Comparison of ENCODE assay signal across 2 cellular contexts in the genomic region with DNA sequence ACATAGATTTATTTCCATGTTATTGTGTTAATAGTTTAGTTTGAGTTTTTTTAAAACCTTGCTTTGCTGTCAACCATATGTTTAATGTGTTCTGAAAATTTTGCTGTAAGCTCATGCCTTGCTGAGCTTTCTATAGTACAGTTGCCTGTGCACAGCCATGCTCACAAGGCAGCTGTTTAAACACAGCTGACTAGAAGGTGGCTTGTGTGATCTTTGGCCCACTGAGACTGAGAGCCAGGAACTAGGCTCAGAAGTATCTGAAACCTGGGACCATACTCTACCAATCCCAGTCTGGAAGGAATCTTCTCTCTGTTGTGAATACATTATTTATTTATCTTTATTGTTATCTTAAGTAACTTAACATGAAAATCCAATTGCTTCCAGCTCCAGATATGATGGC.
TF ChIP-seq lines count a peak whose summit lies in the region.

No MANE protein-coding gene starts in this region.

TF ChIP-seq in SK-N-SH, 30 proteins besides CTCF, POLR2A, EP300 and RAD21 (continued from another document):
- TF ChIP-seq, protein P1, sequence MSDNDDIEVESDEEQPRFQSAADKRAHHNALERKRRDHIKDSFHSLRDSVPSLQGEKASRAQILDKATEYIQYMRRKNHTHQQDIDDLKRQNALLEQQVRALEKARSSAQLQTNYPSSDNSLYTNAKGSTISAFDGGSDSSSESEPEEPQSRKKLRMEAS (IDR thresholded peaks at IDR 0.05; ENCODE audit: low read depth): no peak
- TF ChIP-seq, protein P2, sequence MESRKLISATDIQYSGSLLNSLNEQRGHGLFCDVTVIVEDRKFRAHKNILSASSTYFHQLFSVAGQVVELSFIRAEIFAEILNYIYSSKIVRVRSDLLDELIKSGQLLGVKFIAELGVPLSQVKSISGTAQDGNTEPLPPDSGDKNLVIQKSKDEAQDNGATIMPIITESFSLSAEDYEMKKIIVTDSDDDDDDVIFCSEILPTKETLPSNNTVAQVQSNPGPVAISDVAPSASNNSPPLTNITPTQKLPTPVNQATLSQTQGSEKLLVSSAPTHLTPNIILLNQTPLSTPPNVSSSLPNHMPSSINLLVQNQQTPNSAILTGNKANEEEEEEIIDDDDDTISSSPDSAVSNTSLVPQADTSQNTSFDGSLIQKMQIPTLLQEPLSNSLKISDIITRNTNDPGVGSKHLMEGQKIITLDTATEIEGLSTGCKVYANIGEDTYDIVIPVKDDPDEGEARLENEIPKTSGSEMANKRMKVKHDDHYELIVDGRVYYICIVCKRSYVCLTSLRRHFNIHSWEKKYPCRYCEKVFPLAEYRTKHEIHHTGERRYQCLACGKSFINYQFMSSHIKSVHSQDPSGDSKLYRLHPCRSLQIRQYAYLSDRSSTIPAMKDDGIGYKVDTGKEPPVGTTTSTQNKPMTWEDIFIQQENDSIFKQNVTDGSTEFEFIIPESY (IDR thresholded peaks at IDR 0.05; ENCODE audit: borderline replicate concordance, low read depth): no peak
- TF ChIP-seq, protein P3, sequence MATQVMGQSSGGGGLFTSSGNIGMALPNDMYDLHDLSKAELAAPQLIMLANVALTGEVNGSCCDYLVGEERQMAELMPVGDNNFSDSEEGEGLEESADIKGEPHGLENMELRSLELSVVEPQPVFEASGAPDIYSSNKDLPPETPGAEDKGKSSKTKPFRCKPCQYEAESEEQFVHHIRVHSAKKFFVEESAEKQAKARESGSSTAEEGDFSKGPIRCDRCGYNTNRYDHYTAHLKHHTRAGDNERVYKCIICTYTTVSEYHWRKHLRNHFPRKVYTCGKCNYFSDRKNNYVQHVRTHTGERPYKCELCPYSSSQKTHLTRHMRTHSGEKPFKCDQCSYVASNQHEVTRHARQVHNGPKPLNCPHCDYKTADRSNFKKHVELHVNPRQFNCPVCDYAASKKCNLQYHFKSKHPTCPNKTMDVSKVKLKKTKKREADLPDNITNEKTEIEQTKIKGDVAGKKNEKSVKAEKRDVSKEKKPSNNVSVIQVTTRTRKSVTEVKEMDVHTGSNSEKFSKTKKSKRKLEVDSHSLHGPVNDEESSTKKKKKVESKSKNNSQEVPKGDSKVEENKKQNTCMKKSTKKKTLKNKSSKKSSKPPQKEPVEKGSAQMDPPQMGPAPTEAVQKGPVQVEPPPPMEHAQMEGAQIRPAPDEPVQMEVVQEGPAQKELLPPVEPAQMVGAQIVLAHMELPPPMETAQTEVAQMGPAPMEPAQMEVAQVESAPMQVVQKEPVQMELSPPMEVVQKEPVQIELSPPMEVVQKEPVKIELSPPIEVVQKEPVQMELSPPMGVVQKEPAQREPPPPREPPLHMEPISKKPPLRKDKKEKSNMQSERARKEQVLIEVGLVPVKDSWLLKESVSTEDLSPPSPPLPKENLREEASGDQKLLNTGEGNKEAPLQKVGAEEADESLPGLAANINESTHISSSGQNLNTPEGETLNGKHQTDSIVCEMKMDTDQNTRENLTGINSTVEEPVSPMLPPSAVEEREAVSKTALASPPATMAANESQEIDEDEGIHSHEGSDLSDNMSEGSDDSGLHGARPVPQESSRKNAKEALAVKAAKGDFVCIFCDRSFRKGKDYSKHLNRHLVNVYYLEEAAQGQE (IDR thresholded peaks at IDR 0.05; ENCODE audit: low read depth, low read length): no peak
- TF ChIP-seq NFIC (IDR thresholded peaks at IDR 0.05; ENCODE audit: borderline replicate concordance) (no peak), EZH2phosphoT487 (IDR thresholded peaks at IDR 0.05; ENCODE audit: borderline replicate concordance, low read depth) (no peak), RCOR1 (IDR thresholded peaks at IDR 0.05; ENCODE audit: low read length) (no peak), CHD2 (IDR thresholded peaks at IDR 0.05; ENCODE audit: low read length, partially characterized antibody) (no peak), GATA2 (CRISPR knock-in tag; IDR thresholded peaks at IDR 0.05) (no peak), FOSL2 (IDR thresholded peaks at IDR 0.05; ENCODE audit: borderline replicate concordance, low read depth) (no peak)
- TF ChIP-seq, protein P4, sequence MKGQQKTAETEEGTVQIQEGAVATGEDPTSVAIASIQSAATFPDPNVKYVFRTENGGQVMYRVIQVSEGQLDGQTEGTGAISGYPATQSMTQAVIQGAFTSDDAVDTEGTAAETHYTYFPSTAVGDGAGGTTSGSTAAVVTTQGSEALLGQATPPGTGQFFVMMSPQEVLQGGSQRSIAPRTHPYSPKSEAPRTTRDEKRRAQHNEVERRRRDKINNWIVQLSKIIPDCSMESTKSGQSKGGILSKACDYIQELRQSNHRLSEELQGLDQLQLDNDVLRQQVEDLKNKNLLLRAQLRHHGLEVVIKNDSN (IDR thresholded peaks at IDR 0.05; ENCODE audit: borderline replicate concordance, low read depth): no peak

TF ChIP-seq in SK-N-SH treated with all-trans-retinoic acid at 6 μM for 48 hours, 23 proteins besides CTCF, POLR2A, EP300 and RAD21 (continued from another document):
- TF ChIP-seq, protein P5, sequence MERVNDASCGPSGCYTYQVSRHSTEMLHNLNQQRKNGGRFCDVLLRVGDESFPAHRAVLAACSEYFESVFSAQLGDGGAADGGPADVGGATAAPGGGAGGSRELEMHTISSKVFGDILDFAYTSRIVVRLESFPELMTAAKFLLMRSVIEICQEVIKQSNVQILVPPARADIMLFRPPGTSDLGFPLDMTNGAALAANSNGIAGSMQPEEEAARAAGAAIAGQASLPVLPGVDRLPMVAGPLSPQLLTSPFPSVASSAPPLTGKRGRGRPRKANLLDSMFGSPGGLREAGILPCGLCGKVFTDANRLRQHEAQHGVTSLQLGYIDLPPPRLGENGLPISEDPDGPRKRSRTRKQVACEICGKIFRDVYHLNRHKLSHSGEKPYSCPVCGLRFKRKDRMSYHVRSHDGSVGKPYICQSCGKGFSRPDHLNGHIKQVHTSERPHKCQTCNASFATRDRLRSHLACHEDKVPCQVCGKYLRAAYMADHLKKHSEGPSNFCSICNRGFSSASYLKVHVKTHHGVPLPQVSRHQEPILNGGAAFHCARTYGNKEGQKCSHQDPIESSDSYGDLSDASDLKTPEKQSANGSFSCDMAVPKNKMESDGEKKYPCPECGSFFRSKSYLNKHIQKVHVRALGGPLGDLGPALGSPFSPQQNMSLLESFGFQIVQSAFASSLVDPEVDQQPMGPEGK (CRISPR knock-in tag; IDR thresholded peaks at IDR 0.05; ENCODE audit: borderline replicate concordance): no peak
- TF ChIP-seq ZC3H10 (CRISPR knock-in tag; IDR thresholded peaks at IDR 0.05) (no peak), CSDC2 (CRISPR knock-in tag; IDR thresholded peaks at IDR 0.05) (no peak), ZNF8 (CRISPR knock-in tag; IDR thresholded peaks at IDR 0.05) (no peak), GLIS3 (CRISPR knock-in tag; IDR thresholded peaks at IDR 0.05) (no peak), ESRRG (CRISPR knock-in tag; IDR thresholded peaks at IDR 0.05) (no peak), ZFP3 (CRISPR knock-in tag; IDR thresholded peaks at IDR 0.05) (no peak), SNAI2 (CRISPR knock-in tag; IDR thresholded peaks at IDR 0.05) (no peak), TOX (CRISPR knock-in tag; IDR thresholded peaks at IDR 0.05; ENCODE audit: borderline replicate concordance) (no peak)
- TF ChIP-seq, protein P6, sequence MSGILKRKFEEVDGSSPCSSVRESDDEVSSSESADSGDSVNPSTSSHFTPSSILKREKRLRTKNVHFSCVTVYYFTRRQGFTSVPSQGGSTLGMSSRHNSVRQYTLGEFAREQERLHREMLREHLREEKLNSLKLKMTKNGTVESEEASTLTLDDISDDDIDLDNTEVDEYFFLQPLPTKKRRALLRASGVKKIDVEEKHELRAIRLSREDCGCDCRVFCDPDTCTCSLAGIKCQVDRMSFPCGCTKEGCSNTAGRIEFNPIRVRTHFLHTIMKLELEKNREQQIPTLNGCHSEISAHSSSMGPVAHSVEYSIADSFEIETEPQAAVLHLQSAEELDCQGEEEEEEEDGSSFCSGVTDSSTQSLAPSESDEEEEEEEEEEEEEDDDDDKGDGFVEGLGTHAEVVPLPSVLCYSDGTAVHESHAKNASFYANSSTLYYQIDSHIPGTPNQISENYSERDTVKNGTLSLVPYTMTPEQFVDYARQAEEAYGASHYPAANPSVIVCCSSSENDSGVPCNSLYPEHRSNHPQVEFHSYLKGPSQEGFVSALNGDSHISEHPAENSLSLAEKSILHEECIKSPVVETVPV (CRISPR knock-in tag; IDR thresholded peaks at IDR 0.05): no peak
- TF ChIP-seq, protein P7, sequence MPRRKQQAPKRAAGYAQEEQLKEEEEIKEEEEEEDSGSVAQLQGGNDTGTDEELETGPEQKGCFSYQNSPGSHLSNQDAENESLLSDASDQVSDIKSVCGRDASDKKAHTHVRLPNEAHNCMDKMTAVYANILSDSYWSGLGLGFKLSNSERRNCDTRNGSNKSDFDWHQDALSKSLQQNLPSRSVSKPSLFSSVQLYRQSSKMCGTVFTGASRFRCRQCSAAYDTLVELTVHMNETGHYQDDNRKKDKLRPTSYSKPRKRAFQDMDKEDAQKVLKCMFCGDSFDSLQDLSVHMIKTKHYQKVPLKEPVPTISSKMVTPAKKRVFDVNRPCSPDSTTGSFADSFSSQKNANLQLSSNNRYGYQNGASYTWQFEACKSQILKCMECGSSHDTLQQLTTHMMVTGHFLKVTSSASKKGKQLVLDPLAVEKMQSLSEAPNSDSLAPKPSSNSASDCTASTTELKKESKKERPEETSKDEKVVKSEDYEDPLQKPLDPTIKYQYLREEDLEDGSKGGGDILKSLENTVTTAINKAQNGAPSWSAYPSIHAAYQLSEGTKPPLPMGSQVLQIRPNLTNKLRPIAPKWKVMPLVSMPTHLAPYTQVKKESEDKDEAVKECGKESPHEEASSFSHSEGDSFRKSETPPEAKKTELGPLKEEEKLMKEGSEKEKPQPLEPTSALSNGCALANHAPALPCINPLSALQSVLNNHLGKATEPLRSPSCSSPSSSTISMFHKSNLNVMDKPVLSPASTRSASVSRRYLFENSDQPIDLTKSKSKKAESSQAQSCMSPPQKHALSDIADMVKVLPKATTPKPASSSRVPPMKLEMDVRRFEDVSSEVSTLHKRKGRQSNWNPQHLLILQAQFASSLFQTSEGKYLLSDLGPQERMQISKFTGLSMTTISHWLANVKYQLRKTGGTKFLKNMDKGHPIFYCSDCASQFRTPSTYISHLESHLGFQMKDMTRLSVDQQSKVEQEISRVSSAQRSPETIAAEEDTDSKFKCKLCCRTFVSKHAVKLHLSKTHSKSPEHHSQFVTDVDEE (CRISPR knock-in tag; IDR thresholded peaks at IDR 0.05): no peak
- TF ChIP-seq, protein P8, sequence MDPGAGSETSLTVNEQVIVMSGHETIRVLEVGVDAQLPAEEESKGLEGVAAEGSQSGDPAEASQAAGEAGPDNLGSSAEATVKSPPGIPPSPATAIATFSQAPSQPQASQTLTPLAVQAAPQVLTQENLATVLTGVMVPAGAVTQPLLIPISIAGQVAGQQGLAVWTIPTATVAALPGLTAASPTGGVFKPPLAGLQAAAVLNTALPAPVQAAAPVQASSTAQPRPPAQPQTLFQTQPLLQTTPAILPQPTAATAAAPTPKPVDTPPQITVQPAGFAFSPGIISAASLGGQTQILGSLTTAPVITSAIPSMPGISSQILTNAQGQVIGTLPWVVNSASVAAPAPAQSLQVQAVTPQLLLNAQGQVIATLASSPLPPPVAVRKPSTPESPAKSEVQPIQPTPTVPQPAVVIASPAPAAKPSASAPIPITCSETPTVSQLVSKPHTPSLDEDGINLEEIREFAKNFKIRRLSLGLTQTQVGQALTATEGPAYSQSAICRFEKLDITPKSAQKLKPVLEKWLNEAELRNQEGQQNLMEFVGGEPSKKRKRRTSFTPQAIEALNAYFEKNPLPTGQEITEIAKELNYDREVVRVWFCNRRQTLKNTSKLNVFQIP (CRISPR knock-in tag; IDR thresholded peaks at IDR 0.05; ENCODE audit: borderline replicate concordance, low read depth): no peak
